Comparison of ENCODE assay signal across 12 cellular contexts in the genomic region with DNA sequence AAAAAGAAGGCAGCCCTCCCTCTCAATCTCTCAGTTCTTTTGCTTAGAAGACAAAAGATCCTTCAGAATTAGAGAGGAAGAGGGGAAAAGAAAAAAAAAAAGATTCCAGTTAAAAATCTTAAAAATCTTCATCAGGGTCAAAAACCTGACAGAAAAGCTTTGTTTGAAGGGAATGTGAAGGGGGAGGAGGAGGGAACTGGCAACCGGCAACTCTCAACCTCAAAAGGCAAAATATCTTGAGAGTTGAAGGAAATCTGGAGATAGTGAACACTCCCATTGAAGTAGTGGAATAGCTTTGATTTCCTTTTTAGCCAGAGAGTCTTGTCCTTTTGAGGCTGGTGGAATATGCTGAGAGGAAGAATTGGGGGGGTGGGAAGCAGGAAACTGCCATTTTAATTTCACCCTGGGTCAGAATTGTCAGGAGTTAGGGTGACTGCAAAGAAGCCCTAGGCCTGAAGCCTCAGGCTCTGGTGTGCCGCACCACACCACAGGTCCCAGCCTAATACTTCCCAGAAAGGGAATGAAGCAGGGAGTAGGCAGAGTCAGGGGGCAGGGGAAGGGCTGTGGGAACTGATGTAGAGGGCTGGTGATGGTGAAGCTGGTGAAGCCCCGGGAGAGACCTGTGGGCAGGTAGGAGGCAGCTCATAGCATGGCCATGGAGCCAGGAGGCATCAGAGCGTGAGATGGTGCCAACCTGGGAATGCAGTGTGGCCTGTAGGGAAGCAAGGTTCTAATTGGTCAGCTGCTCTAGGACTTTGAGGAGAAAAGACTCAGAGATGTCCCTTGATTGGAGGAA. TPM values are rescaled to one million over a fixed set of nuclear protein-coding genes. Genes with fewer than 3 reads are reported as not detected.
DNase-seq lines count a peak whose midpoint lies in the region; ATAC-seq and TF ChIP-seq lines count a peak whose summit lies in the region.
"Had no signal": no experiment of that assay in that cellular context is flagged by ENCODE, and none has a peak within 500 bp of the region (broad histone marks: within the 10 kb centered on the region; RNA-seq: fewer than 3 reads in every experiment).

No MANE protein-coding gene starts in this region.

- H3K4me1 ChIP-seq in heart left ventricle (peaks cover 0 to 94% (median 66%) of the 10 kb centered on the region in 12 donors), neural progenitor cell (peaks cover 96% of the 10 kb centered on the region), uterus (peaks cover 11 to 18% of the 10 kb centered on the region in 2 donors)

- peak overlapping the region; percentile 94 for H3K27ac Mint-ChIP-seq in neural progenitor cell
- H3K27ac Mint-ChIP-seq: activated naive CD8-positive, alpha-beta T cell treated with anti-CD3 and anti-CD28 coated beads, Interleukin-2, amount 50 U/mL, for 24 hours; naive thymus-derived CD8-positive, alpha-beta T cell had no signal

- ATAC-seq in heart left ventricle (no peak), HG02759 (IDR thresholded peaks at IDR 0.05; ENCODE audit: unreplicated experiment) (no peak)
- ATAC-seq: activated naive CD8-positive, alpha-beta T cell treated with anti-CD3 and anti-CD28 coated beads, Interleukin-2, amount 50 U/mL, for 24 hours; naive thymus-derived CD8-positive, alpha-beta T cell had no signal

- peaks cover 7% of the 10 kb centered on the region for H3K27me3 Mint-ChIP-seq in neural progenitor cell (ENCODE audit: insufficient read depth, low read depth)

- H3K36me3 ChIP-seq in heart left ventricle: no peaks in the 10 kb centered on the region
- no peaks in the 10 kb centered on the region for H3K36me3 ChIP-seq in neural progenitor cell
- H3K36me3 ChIP-seq in uterus: no peaks in the 10 kb centered on the region

- no peak overlapping the region for H3K9ac ChIP-seq in neural progenitor cell

- 74 to 84% (median 79%) methylated on average over 4 of the region's 4 CpGs for WGBS in heart left ventricle, 4 donors

- peak overlapping the region; percentile 44 for H3K4me3 Mint-ChIP-seq in neural progenitor cell
- H3K4me3 Mint-ChIP-seq: activated naive CD8-positive, alpha-beta T cell treated with anti-CD3 and anti-CD28 coated beads, Interleukin-2, amount 50 U/mL, for 24 hours; naive thymus-derived CD8-positive, alpha-beta T cell had no signal

- no peaks in the 10 kb centered on the region for H3K9me3 ChIP-seq in heart left ventricle
- no peaks in the 10 kb centered on the region for H3K9me3 ChIP-seq in neural progenitor cell (ENCODE audit: low read depth)
- no peaks in the 10 kb centered on the region for H3K9me3 ChIP-seq in uterus

- H3K4me1 Mint-ChIP-seq in neural progenitor cell: peaks cover 94% of the 10 kb centered on the region
- H3K4me1 Mint-ChIP-seq: activated naive CD8-positive, alpha-beta T cell treated with anti-CD3 and anti-CD28 coated beads, Interleukin-2, amount 50 U/mL, for 24 hours had no signal

- peaks cover 68% of the 10 kb centered on the region for H3F3A ChIP-seq in neural progenitor cell (ENCODE audit: low read depth)

- TF ChIP-seq POLR2A in heart left ventricle (IDR thresholded peaks at IDR 0.05) (no peak), uterus (IDR thresholded peaks at IDR 0.05) (no peak)

- H3K36me3 Mint-ChIP-seq in neural progenitor cell: no peaks in the 10 kb centered on the region
- H3K36me3 Mint-ChIP-seq: naive thymus-derived CD8-positive, alpha-beta T cell had no signal

- no peaks in the 10 kb centered on the region for H3K9me3 Mint-ChIP-seq in neural progenitor cell
- H3K9me3 Mint-ChIP-seq: activated naive CD8-positive, alpha-beta T cell treated with anti-CD3 and anti-CD28 coated beads, Interleukin-2, amount 50 U/mL, for 24 hours; naive thymus-derived CD8-positive, alpha-beta T cell had no signal

- H4K20me1 ChIP-seq in neural progenitor cell (ENCODE audit: low read depth): peaks cover 48% of the 10 kb centered on the region

- peaks cover 91% of the 10 kb centered on the region for H3K79me2 ChIP-seq in neural progenitor cell (ENCODE audit: low read depth)

- DNase-seq in heart left ventricle: no peak
- DNase-seq in cardiac septum (ENCODE audit: low spot score): no peak
- DNase-seq in epithelial cell of prostate (ENCODE audit: low read depth, low spot score): no peak
- no peak for DNase-seq in neural progenitor cell (ENCODE audit: low spot score)
- no peak for DNase-seq in uterus
- no peak for DNase-seq in superior temporal gyrus (ENCODE audit: extremely low spot score)
- no peak for DNase-seq in inferior parietal cortex (ENCODE audit: extremely low spot score)
- DNase-seq: activated CD4-positive, alpha-beta T cell treated with anti-CD3 and anti-CD28 coated beads, Interleukin-2, amount 50 U/mL, for 48 hours; activated naive CD8-positive, alpha-beta T cell treated with anti-CD3 and anti-CD28 coated beads, Interleukin-2, amount 50 U/mL, for 24 hours; naive thymus-derived CD8-positive, alpha-beta T cell; SHP77 had no signal

- no peak overlapping the region for H2AFZ ChIP-seq in neural progenitor cell (replicated peaks)

- TF ChIP-seq CTCF in heart left ventricle (IDR thresholded peaks at IDR 0.05) (no peak), neural progenitor cell (IDR thresholded peaks at IDR 0.05) (no peak), uterus (IDR thresholded peaks at IDR 0.05) (no peak)

- intact Hi-C loops in heart left ventricle (cut with DNase I) (no loop called here), cardiac septum (cut with DNase I) (loop anchor here (2.0 kb wide), 1 partner anchor 23 kb away; no protein-coding TSS in a partner anchor), uterus (cut with DNase I; ENCODE audit: low total_unique reads) (no loop called here)

- H3K27ac ChIP-seq in heart left ventricle (peak overlapping the region; percentile 35 to 91 (median 81)), epithelial cell of prostate (peak overlapping the region; percentile 100), neural progenitor cell (peak overlapping the region; percentile 97), uterus (peak overlapping the region; percentile 93 to 99)

- no peaks in the 10 kb centered on the region for H3K27me3 ChIP-seq in heart left ventricle
- no peaks in the 10 kb centered on the region for H3K27me3 ChIP-seq in neural progenitor cell
- no peaks in the 10 kb centered on the region for H3K27me3 ChIP-seq in uterus

- peak overlapping the region; percentile 69 for H3K4me2 ChIP-seq in neural progenitor cell

- no peak overlapping the region for H3K4me3 ChIP-seq in heart left ventricle
- no peak overlapping the region for H3K4me3 ChIP-seq in neural progenitor cell
- no peak overlapping the region for H3K4me3 ChIP-seq in uterus

RNA-seq across cellular contexts. Expression of a gene that starts 24.6 kb away (rescaled TPM):
- total RNA-seq in heart left ventricle (10 to 100 TPM in 4 of 9 donors, 1 to 10 TPM in 5; 6.1 to 22.7 (median 8.2) TPM), cardiac septum (10.9 TPM), neural progenitor cell (ENCODE audit: low replicate concordance) (39.5 and 70.7 TPM in 2 replicates), uterus (100 to 1,000 TPM in 1 of 4 donors, 10 to 100 TPM in 3; 34.1 to 102 (median 57.4) TPM)
- polyA plus RNA-seq in heart left ventricle: 1 to 10 TPM; 3.2 to 8.4 TPM
- total RNA-seq: naive thymus-derived CD8-positive, alpha-beta T cell had no signal
- polyA plus RNA-seq: naive thymus-derived CD8-positive, alpha-beta T cell had no signal
